2 cellular contexts compared by ENCODE assay signal in genomic region chr18:47075098-47075883, GRCh38.
TF ChIP-seq lines count a peak whose summit lies in the region.

No MANE protein-coding gene starts in this region.

TF ChIP-seq in SK-N-SH treated with all-trans-retinoic acid at 6 μM for 48 hours, 23 proteins besides CTCF, POLR2A, EP300 and RAD21 (continued from another document):
- no peak for TF ChIP-seq CREB5 (CRISPR knock-in tag; IDR thresholded peaks at IDR 0.05; ENCODE audit: low read depth)
- no peak for TF ChIP-seq BACH2 (CRISPR knock-in tag; IDR thresholded peaks at IDR 0.05; ENCODE audit: borderline replicate concordance)
- no peak for TF ChIP-seq ZNF70 (CRISPR knock-in tag; IDR thresholded peaks at IDR 0.05)
- TF ChIP-seq RARB (CRISPR knock-in tag; IDR thresholded peaks at IDR 0.05): no peak
- TF ChIP-seq ZFP3 (CRISPR knock-in tag; IDR thresholded peaks at IDR 0.05): no peak
- TF ChIP-seq ZNF565 (CRISPR knock-in tag; conservative IDR thresholded peaks at IDR 0.05; ENCODE audit: low read depth): no peak
- no peak for TF ChIP-seq CSDC2 (CRISPR knock-in tag; IDR thresholded peaks at IDR 0.05)
- TF ChIP-seq PPARA (CRISPR knock-in tag; IDR thresholded peaks at IDR 0.05; ENCODE audit: borderline replicate concordance): no peak

TF ChIP-seq in SK-N-SH, 30 proteins besides CTCF, POLR2A, EP300 and RAD21 (continued from another document):
- TF ChIP-seq IRF3 (IDR thresholded peaks at IDR 0.05; ENCODE audit: low read depth, low read length): no peak
- no peak for TF ChIP-seq YY1 (IDR thresholded peaks at IDR 0.05; ENCODE audit: low read depth)
- no peak for TF ChIP-seq FOXM1 (IDR thresholded peaks at IDR 0.05; ENCODE audit: low read depth)
- TF ChIP-seq RCOR1 (IDR thresholded peaks at IDR 0.05; ENCODE audit: low read length): no peak
- no peak for TF ChIP-seq GATA2 (CRISPR knock-in tag; IDR thresholded peaks at IDR 0.05)
